ENCODE assay signal across 12 cellular contexts in genomic region chr6:1871936-1872335, GRCh38.
DNase-seq lines count a peak whose midpoint lies in the region; ATAC-seq, FAIRE-seq and TF ChIP-seq lines count a peak whose summit lies in the region.
"Had no signal": no experiment of that assay in that cellular context is flagged by ENCODE, and none has a peak within 500 bp of the region (broad histone marks: within the 10 kb centered on the region; RNA-seq: fewer than 3 reads in every experiment).

No MANE protein-coding gene starts in this region.

- H3K4me1 ChIP-seq in HepG2 (ENCODE audit: insufficient read depth, low read length) = no peaks in the 10 kb centered on the region
- no peaks in the 10 kb centered on the region for H3K4me1 ChIP-seq in right lobe of liver
- H3K4me1 ChIP-seq in heart left ventricle = peaks cover 0 to 18% (median 6%) of the 10 kb centered on the region in 12 donors
- H3K4me1 ChIP-seq in neural progenitor cell = peaks cover 39% of the 10 kb centered on the region
- H3K4me1 ChIP-seq in HAP-1 = peaks cover 16% of the 10 kb centered on the region

- peaks cover 0 to 6% of the 10 kb centered on the region in 2 experiments; a peak in 3 of 5 replicates for H3K36me3 ChIP-seq in HepG2 (replicated peaks in 1 of 2; ENCODE audit: control insufficient read depth in 1 of 2, insufficient read depth in 2 of 2, low read length in 2 of 2)
- H3K36me3 ChIP-seq in right lobe of liver = no peaks in the 10 kb centered on the region
- no peaks in the 10 kb centered on the region for H3K36me3 ChIP-seq in heart left ventricle
- H3K36me3 ChIP-seq in neural progenitor cell = no peaks in the 10 kb centered on the region
- no peaks in the 10 kb centered on the region for H3K36me3 ChIP-seq in HAP-1 (replicated peaks)

- H4K20me1 ChIP-seq in HepG2 (ENCODE audit: insufficient read depth, low read length) (peaks cover 1% of the 10 kb centered on the region; the same call in 1 of the 2 replicates), neural progenitor cell (ENCODE audit: low read depth) (peaks cover 7% of the 10 kb centered on the region)

- H3K9ac ChIP-seq in HepG2 (ENCODE audit: insufficient read depth, low read depth, low read length) = no peak overlapping the region
- H3K9ac ChIP-seq in neural progenitor cell = no peak overlapping the region

- H3K79me2 ChIP-seq in HepG2 (ENCODE audit: insufficient read depth, low read length) = no peaks in the 10 kb centered on the region
- no peaks in the 10 kb centered on the region for H3K79me2 ChIP-seq in neural progenitor cell (ENCODE audit: low read depth)

- H2AFZ ChIP-seq in HepG2 (ENCODE audit: low read length) (no peak overlapping the region), neural progenitor cell (replicated peaks) (no peak overlapping the region)

- BruUV-seq in HepG2 (replicated peaks; lab: Mats Ljungman, UMichigan) = no TSS peak

- no peak for TF ChIP-seq EP300 in HepG2 (IDR thresholded peaks at IDR 0.05; ENCODE audit: low read depth in 2 of 2, low read length in 2 of 2)
- TF ChIP-seq EP300 in HepG2 (CRISPR knock-in tag; IDR thresholded peaks at IDR 0.05; ENCODE audit: borderline replicate concordance) = no peak

- no peak for FAIRE-seq in HepG2 (lab: Jason Lieb, UNC)
- FAIRE-seq: small intestine had no signal

- H3K27ac ChIP-seq in HepG2 (ENCODE audit: extremely low read length, insufficient read depth, low read length) (no peak overlapping the region), right lobe of liver (no peak overlapping the region), heart left ventricle (no peak overlapping the region), neural progenitor cell (no peak overlapping the region)

- WGBS in HepG2 (ENCODE audit: low lambda C conversion rate) = 91% methylated on average over 5 of the region's 5 CpGs
- WGBS in right lobe of liver (ENCODE audit: insufficient coverage, low coverage, low lambda C conversion rate, missing lambda C conversion rate) = 77% methylated on average over 5 of the region's 5 CpGs
- WGBS in heart left ventricle, 4 donors = 31 to 50% (median 44%) methylated on average over 5 of the region's 5 CpGs

- peaks cover 2% of the 10 kb centered on the region for H3K27me3 Mint-ChIP-seq in neural progenitor cell (ENCODE audit: insufficient read depth, low read depth)
- H3K27me3 Mint-ChIP-seq in natural killer cell treated with Interleukin-12 subunit alpha and Interleukin-12 subunit beta and Interleukin-15 and Interleukin-18, amount 100 ng/mL, for 72 hours = no peaks in the 10 kb centered on the region
- H3K27me3 Mint-ChIP-seq: dendritic cell treated with granulocyte-macrophage colony-stimulating factor and Interleukin-4, amounts not matched to agents 40 ng/mL and 50 ng/mL, for 4 days had no signal

- H3K4me3 Mint-ChIP-seq in neural progenitor cell = no peak overlapping the region
- H3K4me3 Mint-ChIP-seq in natural killer cell treated with Interleukin-12 subunit alpha and Interleukin-12 subunit beta and Interleukin-15 and Interleukin-18, amount 100 ng/mL, for 72 hours = no peak overlapping the region
- H3K4me3 Mint-ChIP-seq: dendritic cell treated with granulocyte-macrophage colony-stimulating factor and Interleukin-4, amounts not matched to agents 40 ng/mL and 50 ng/mL, for 4 days had no signal

- TF ChIP-seq POLR2A in HepG2 (IDR thresholded peaks at IDR 0.05; ENCODE audit: insufficient read depth in 1 of 2, low read depth in 2 of 2, low read length in 2 of 2) (no peak), right lobe of liver (IDR thresholded peaks at IDR 0.05) (no peak), heart left ventricle (IDR thresholded peaks at IDR 0.05) (no peak)

- H3K9me3 Mint-ChIP-seq in neural progenitor cell = no peaks in the 10 kb centered on the region
- no peaks in the 10 kb centered on the region for H3K9me3 Mint-ChIP-seq in natural killer cell treated with Interleukin-12 subunit alpha and Interleukin-12 subunit beta and Interleukin-15 and Interleukin-18, amount 100 ng/mL, for 72 hours
- H3K9me3 Mint-ChIP-seq: dendritic cell treated with granulocyte-macrophage colony-stimulating factor and Interleukin-4, amounts not matched to agents 40 ng/mL and 50 ng/mL, for 4 days had no signal

- no peak for TF ChIP-seq RAD21 in HepG2 (CRISPR knock-in tag; IDR thresholded peaks at IDR 0.05)

- H3K9me3 ChIP-seq in HepG2 (ENCODE audit: low read length) = no peaks in the 10 kb centered on the region
- H3K9me3 ChIP-seq in right lobe of liver = no peaks in the 10 kb centered on the region
- H3K9me3 ChIP-seq in heart left ventricle = no peaks in the 10 kb centered on the region
- no peaks in the 10 kb centered on the region for H3K9me3 ChIP-seq in neural progenitor cell (ENCODE audit: low read depth)
- no peaks in the 10 kb centered on the region for H3K9me3 ChIP-seq in HAP-1

- no peak overlapping the region for H3K4me3 ChIP-seq in HepG2 (replicated peaks in 1 of 3; ENCODE audit: insufficient read depth in 1 of 3, low read depth in 2 of 3, low read length in 3 of 3)
- no peak overlapping the region for H3K4me3 ChIP-seq in right lobe of liver
- H3K4me3 ChIP-seq in heart left ventricle = peak overlapping the region in 1 of 12 donors; percentile 7
- no peak overlapping the region for H3K4me3 ChIP-seq in neural progenitor cell
- H3K4me3 ChIP-seq in HAP-1 = no peak overlapping the region

- H3K36me3 Mint-ChIP-seq in neural progenitor cell = no peaks in the 10 kb centered on the region
- no peaks in the 10 kb centered on the region for H3K36me3 Mint-ChIP-seq in natural killer cell treated with Interleukin-12 subunit alpha and Interleukin-12 subunit beta and Interleukin-15 and Interleukin-18, amount 100 ng/mL, for 72 hours

- in situ Hi-C loops in HepG2 (cut with HindIII; ENCODE audit: extremely low pct_ligation_motif_present, low pct_unique_long_range_greater_than_20kb) = no loop called here
- in situ Hi-C loops in HAP-1 (cut with MboI; ENCODE audit: low sequenced_read_pairs) = no loop called here

- peaks cover 37% of the 10 kb centered on the region for H3K4me1 Mint-ChIP-seq in neural progenitor cell
- peaks cover 0 to 4% of the 10 kb centered on the region in 2 donors for H3K4me1 Mint-ChIP-seq in natural killer cell treated with Interleukin-12 subunit alpha and Interleukin-12 subunit beta and Interleukin-15 and Interleukin-18, amount 100 ng/mL, for 72 hours (ENCODE audit: low read depth in 2 of 2)

- POLR2A ChIA-PET in HepG2 (lab: Yijun Ruan, JAX) = no interaction called here

- peak; percentile 41; the same call in 2 of the 3 replicates for ATAC-seq in HepG2
- no peak for ATAC-seq in right lobe of liver
- peak; percentile 67 to 90 (median 79) for ATAC-seq in heart left ventricle
- ATAC-seq in natural killer cell treated with Interleukin-12 subunit alpha and Interleukin-12 subunit beta and Interleukin-15 and Interleukin-18, amount 100 ng/mL, for 72 hours = no peak
- ATAC-seq: activated CD4-positive, CD25-positive, alpha-beta regulatory T cell treated with anti-CD3 and anti-CD28 coated beads, Interleukin-2, amount 50 U/mL, for 24 hours had no signal

- DNase-seq in HepG2 (ENCODE audit: low spot score) (no peak), right lobe of liver (no peak), heart left ventricle (peak in 1 of 5 donors; percentile 39), neural progenitor cell (ENCODE audit: low spot score) (peak; percentile 44), NCI-H345 (lab: John Stamatoyannopoulos, UW) (no peak), HAP-1 (ENCODE audit: low spot score in 2 of 2) (no peak)
- no peak for DNase-seq in natural killer cell treated with Interleukin-12 subunit alpha and Interleukin-12 subunit beta and Interleukin-15 and Interleukin-18, amount 100 ng/mL, for 72 hours (ENCODE audit: low spot score)
- DNase-seq in activated CD4-positive, alpha-beta T cell treated with anti-CD3 and anti-CD28 coated beads, Interleukin-2, amount 50 U/mL, for 48 hours = no peak
- DNase-seq: SW 1271 had no signal

- H3K27me3 ChIP-seq in HepG2 (ENCODE audit: control insufficient read depth in 1 of 2, insufficient read depth in 2 of 2, low read length in 2 of 2) (no peaks in the 10 kb centered on the region), right lobe of liver (no peaks in the 10 kb centered on the region), heart left ventricle (peaks cover 0 to 24% (median 0%) of the 10 kb centered on the region in 9 donors), neural progenitor cell (no peaks in the 10 kb centered on the region), HAP-1 (ENCODE audit: low read depth) (no peaks in the 10 kb centered on the region)

- CTCF ChIA-PET in HepG2 (lab: Yijun Ruan, JAX; ENCODE audit: low intra/inter-chr PET ratio, low total read pairs) = no interaction called here

- H3F3A ChIP-seq in neural progenitor cell (ENCODE audit: low read depth) = peaks cover 16% of the 10 kb centered on the region

- H3K4me2 ChIP-seq in HepG2 (ENCODE audit: low read depth, low read length) (no peak overlapping the region), neural progenitor cell (peak overlapping the region; percentile 1)

- no peak overlapping the region for H3K27ac Mint-ChIP-seq in neural progenitor cell
- H3K27ac Mint-ChIP-seq in natural killer cell treated with Interleukin-12 subunit alpha and Interleukin-12 subunit beta and Interleukin-15 and Interleukin-18, amount 100 ng/mL, for 72 hours = no peak overlapping the region
- H3K27ac Mint-ChIP-seq: dendritic cell treated with granulocyte-macrophage colony-stimulating factor and Interleukin-4, amounts not matched to agents 40 ng/mL and 50 ng/mL, for 4 days had no signal

- intact Hi-C loops in HepG2 (cut with micrococcal nuclease; ENCODE audit: unreplicated experiment) = no loop called here
- intact Hi-C loops in right lobe of liver (cut with DNase I) = no loop called here
- intact Hi-C loops in heart left ventricle (cut with DNase I) = no loop called here

- TF ChIP-seq CTCF in HepG2 (CRISPR knock-in tag; IDR thresholded peaks at IDR 0.05) (no peak), right lobe of liver (IDR thresholded peaks at IDR 0.05) (no peak), heart left ventricle (IDR thresholded peaks at IDR 0.05) (no peak), neural progenitor cell (IDR thresholded peaks at IDR 0.05) (no peak)

TF ChIP-seq in HepG2, 621 proteins besides CTCF, POLR2A, EP300 and RAD21 (continues in another document):
- TF ChIP-seq FOXP1 (IDR thresholded peaks at IDR 0.05) = no peak
- TF ChIP-seq FOXP1 (CRISPR knock-in tag; IDR thresholded peaks at IDR 0.05) = no peak
- no peak for TF ChIP-seq TMF1 (CRISPR knock-in tag; IDR thresholded peaks at IDR 0.05; ENCODE audit: low read depth)
- TF ChIP-seq ARNT (IDR thresholded peaks at IDR 0.05) = no peak

Comparison
In these comparisons a context has a peak if more than half of its experiments do, and no peak if none do; other contexts are left out.
1. ATAC-seq: peak in HepG2 (single experiment) and heart left ventricle (4 of 4); none in right lobe of liver (0 of 4) and natural killer cell treated with Interleukin-12 subunit alpha and Interleukin-12 subunit beta and Interleukin-15 and Interleukin-18, amount 100 ng/mL, for 72 hours (0 of 2).